In the genomic region with DNA sequence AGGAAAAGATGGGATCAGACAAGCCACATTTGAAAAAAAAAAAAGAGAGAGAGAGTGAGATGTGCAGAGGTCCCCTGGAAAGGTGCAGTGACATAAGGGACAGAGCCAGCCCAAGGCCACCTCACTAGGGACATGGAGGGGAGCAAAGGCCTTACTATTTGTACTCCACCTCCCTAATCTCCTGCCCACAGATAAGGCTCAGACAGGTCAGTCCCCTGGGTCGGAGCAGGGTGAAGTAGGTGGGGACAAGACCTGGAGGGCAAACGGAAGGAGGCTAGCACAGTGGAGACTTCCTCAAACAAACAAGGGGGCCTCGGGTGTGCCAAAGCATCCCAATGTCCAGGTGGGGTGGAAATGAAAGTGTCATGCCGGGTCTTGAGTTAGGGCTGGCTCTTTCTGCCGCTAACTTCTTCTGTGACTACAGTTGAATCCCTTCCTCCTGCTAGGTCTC, we compare ENCODE assay signal across 32 cellular contexts. TPM values are rescaled to one million over a fixed set of nuclear protein-coding genes. Genes with fewer than 3 reads are reported as not detected.
DNase-seq lines count a peak whose midpoint lies in the region; ATAC-seq and TF ChIP-seq lines count a peak whose summit lies in the region.
"Had no signal": no experiment of that assay in that cellular context is flagged by ENCODE, and none has a peak within 500 bp of the region (broad histone marks: within the 10 kb centered on the region; RNA-seq: fewer than 3 reads in every experiment).

No MANE protein-coding gene starts in this region.

- 0 out of 2 replicates have a peak overlapping the region, but pooled peaks have one; percentile 0 for H3K4me2 ChIP-seq in OCI-LY1 (ENCODE audit: low read length)
- H3K4me2 ChIP-seq: KMS-11 had no signal

- in situ Hi-C loops in KBM-7 (cut with MboI; ENCODE audit: low pct_unique_long_range_greater_than_20kb, low sequenced_read_pairs): no loop called here

- H3K9ac ChIP-seq in OCI-LY1 (ENCODE audit: low read length) (no peak overlapping the region; the same call in 1 of the 2 replicates), endodermal cell (ENCODE audit: extremely low read depth, low read length, poor library complexity, severe bottlenecking) (no peak overlapping the region)
- H3K9ac ChIP-seq: KMS-11 had no signal

- no peaks in the 10 kb centered on the region for H4K20me1 ChIP-seq in OCI-LY1 (ENCODE audit: insufficient read depth, low read length)

- H2AFZ ChIP-seq in OCI-LY1 (ENCODE audit: low read length): no peak overlapping the region

- peak overlapping the region; percentile 98 for H3K27ac ChIP-seq in OCI-LY1 (ENCODE audit: low read depth, low read length, poor library complexity, severe bottlenecking)
- H3K27ac ChIP-seq in endodermal cell (ENCODE audit: low read depth, low read length): no peak overlapping the region
- H3K27ac ChIP-seq: body of pancreas, esophagus squamous epithelium, KMS-11, ovary, Peyer's patch, skin epidermis, testis had no signal

- whole genome bisulfite sequencing in endodermal cell (ENCODE audit: insufficient coverage in 1 of 2, insufficient read length in 1 of 2), 2 experiments: 87 to 92% methylated on average over 2 to 5 of the region's 5 CpGs

- no peak for ATAC-seq in stimulated activated effector memory CD8-positive, alpha-beta T cell treated with anti-CD3 and anti-CD28 coated beads, Interleukin-12 subunit alpha, Interleukin-12 subunit beta, amount 100 ng/mL, for 72 hours
- ATAC-seq: activated CD4-positive, alpha-beta T cell treated with anti-CD3 and anti-CD28 coated beads for 36 hours; body of pancreas; naive thymus-derived CD4-positive, alpha-beta T cell had no signal

- H3K9me2 ChIP-seq in OCI-LY1 (ENCODE audit: low read depth, low read length): no peaks in the 10 kb centered on the region

- TF ChIP-seq CTCF in OCI-LY1 (IDR thresholded peaks at IDR 0.05; ENCODE audit: low read length) (no peak), endodermal cell (conservative IDR thresholded peaks at IDR 0.05) (no peak)

- no peaks in the 10 kb centered on the region for H3K9me3 Mint-ChIP-seq in endodermal cell
- H3K9me3 Mint-ChIP-seq in stimulated activated effector memory CD8-positive, alpha-beta T cell treated with anti-CD3 and anti-CD28 coated beads, Interleukin-12 subunit alpha, Interleukin-12 subunit beta, amount 100 ng/mL, for 72 hours: no peaks in the 10 kb centered on the region
- H3K9me3 Mint-ChIP-seq: activated naive CD4-positive, alpha-beta T cell treated with anti-CD3 and anti-CD28 coated beads, Interleukin-2, amount 10 ng/mL, durations not matched to agents 7 days and 5 days; naive thymus-derived CD4-positive, alpha-beta T cell had no signal

- peaks cover 13% of the 10 kb centered on the region for H3K4me1 Mint-ChIP-seq in endodermal cell
- H3K4me1 Mint-ChIP-seq in stimulated activated effector memory CD8-positive, alpha-beta T cell treated with anti-CD3 and anti-CD28 coated beads, Interleukin-12 subunit alpha, Interleukin-12 subunit beta, amount 100 ng/mL, for 72 hours: peaks cover 94% of the 10 kb centered on the region

- peaks cover 90% of the 10 kb centered on the region for H3K4me1 ChIP-seq in OCI-LY1 (ENCODE audit: insufficient read depth, low read length, severe bottlenecking)
- no peaks in the 10 kb centered on the region for H3K4me1 ChIP-seq in endodermal cell (ENCODE audit: control insufficient read depth, insufficient read depth, low read length)
- H3K4me1 ChIP-seq: body of pancreas, Peyer's patch, testis had no signal

- peak; percentile 42 for DNase-seq in activated CD8-positive, alpha-beta memory T cell treated with anti-CD3 and anti-CD28 coated beads, Interleukin-2, amount 50 U/mL, for 48 hours
- DNase-seq in activated CD8-positive, alpha-beta memory T cell treated with anti-CD3 and anti-CD28 coated beads, Interleukin-2, amount 50 U/mL, for 4 hours: no peak
- DNase-seq in endodermal cell (peak; percentile 39), NCI-H524 treated with DMSO at 0.1 percent for 48 hours (lab: John Stamatoyannopoulos, UW) (no peak), MV-4-11 (lab: John Stamatoyannopoulos, UW) (no peak), KBM-7 (no peak)
- peak in 1 of 2 donors; percentile 50 for DNase-seq in stimulated activated effector memory CD8-positive, alpha-beta T cell treated with anti-CD3 and anti-CD28 coated beads, Interleukin-12 subunit alpha, Interleukin-12 subunit beta, amount 100 ng/mL, for 72 hours (ENCODE audit: low spot score in 2 of 2)
- DNase-seq: activated CD4-positive, alpha-beta T cell treated with anti-CD3 and anti-CD28 coated beads for 36 hours; activated naive CD4-positive, alpha-beta T cell treated with anti-CD3 and anti-CD28 coated beads, Interleukin-2, amount 10 ng/mL, durations not matched to agents 7 days and 5 days; body of pancreas; cerebellar nuclear complex; esophagus squamous epithelium; GOT3; heart right ventricle; kidney glomerular epithelial cell; MM.1S; NCI-H1436; NCI-H2081; NCI-H226; ovary; SHP77 treated with DMSO at 0.1 percent for 48 hours; stimulated activated naive CD4-positive, alpha-beta T cell; T-helper 9 cell; testis had no signal

- H3K36me3 ChIP-seq in OCI-LY1 (ENCODE audit: insufficient read depth, low read length) (peaks cover 36% of the 10 kb centered on the region), endodermal cell (ENCODE audit: control insufficient read depth, insufficient read depth, low read length) (no peaks in the 10 kb centered on the region)
- H3K36me3 ChIP-seq: esophagus squamous epithelium, heart right ventricle, ovary, Peyer's patch had no signal

- H3K4me3 Mint-ChIP-seq in endodermal cell: no peak overlapping the region
- H3K4me3 Mint-ChIP-seq in stimulated activated effector memory CD8-positive, alpha-beta T cell treated with anti-CD3 and anti-CD28 coated beads, Interleukin-12 subunit alpha, Interleukin-12 subunit beta, amount 100 ng/mL, for 72 hours: peak overlapping the region; percentile 97
- H3K4me3 Mint-ChIP-seq: activated CD4-positive, alpha-beta T cell treated with anti-CD3 and anti-CD28 coated beads for 36 hours; activated naive CD4-positive, alpha-beta T cell treated with anti-CD3 and anti-CD28 coated beads, Interleukin-2, amount 10 ng/mL, durations not matched to agents 7 days and 5 days had no signal

- no peaks in the 10 kb centered on the region for H3K27me3 Mint-ChIP-seq in endodermal cell (ENCODE audit: insufficient read depth)

- no peaks in the 10 kb centered on the region for H3K36me3 Mint-ChIP-seq in endodermal cell (ENCODE audit: low read depth)
- H3K36me3 Mint-ChIP-seq in stimulated activated effector memory CD8-positive, alpha-beta T cell treated with anti-CD3 and anti-CD28 coated beads, Interleukin-12 subunit alpha, Interleukin-12 subunit beta, amount 100 ng/mL, for 72 hours: peaks cover 84% of the 10 kb centered on the region
- H3K36me3 Mint-ChIP-seq: CD14-positive monocyte had no signal

- no peaks in the 10 kb centered on the region for H3F3A ChIP-seq in OCI-LY1 (ENCODE audit: insufficient read depth, low read length)

- H3K79me2 ChIP-seq in OCI-LY1 (ENCODE audit: insufficient read depth, low read length): no peaks in the 10 kb centered on the region

- H3K27me3 ChIP-seq in OCI-LY1 (ENCODE audit: insufficient read depth, low read length) (no peaks in the 10 kb centered on the region), endodermal cell (ENCODE audit: control insufficient read depth, insufficient read depth, low read length, poor library complexity, severe bottlenecking) (no peaks in the 10 kb centered on the region)
- H3K27me3 ChIP-seq: body of pancreas, esophagus squamous epithelium, heart right ventricle, ovary, Peyer's patch, testis had no signal

- H3K4me3 ChIP-seq in OCI-LY1 (ENCODE audit: low read depth, low read length, poor library complexity, severe bottlenecking) (no peak overlapping the region), endodermal cell (ENCODE audit: low read length) (no peak overlapping the region)
- H3K4me3 ChIP-seq: body of pancreas, esophagus squamous epithelium, heart right ventricle, ovary, Peyer's patch, skin epidermis, testis had no signal

- no peak overlapping the region for H3K27ac Mint-ChIP-seq in endodermal cell
- peak overlapping the region; percentile 88 for H3K27ac Mint-ChIP-seq in stimulated activated effector memory CD8-positive, alpha-beta T cell treated with anti-CD3 and anti-CD28 coated beads, Interleukin-12 subunit alpha, Interleukin-12 subunit beta, amount 100 ng/mL, for 72 hours
- H3K27ac Mint-ChIP-seq: activated CD4-positive, alpha-beta T cell treated with anti-CD3 and anti-CD28 coated beads for 36 hours; activated naive CD4-positive, alpha-beta T cell treated with anti-CD3 and anti-CD28 coated beads, Interleukin-2, amount 10 ng/mL, durations not matched to agents 7 days and 5 days had no signal

- H3K9me3 ChIP-seq in OCI-LY1 (ENCODE audit: low read length) (no peaks in the 10 kb centered on the region), endodermal cell (ENCODE audit: control insufficient read depth, low read length) (no peaks in the 10 kb centered on the region)
- H3K9me3 ChIP-seq: body of pancreas, esophagus squamous epithelium, heart right ventricle, ovary, Peyer's patch, testis had no signal

RNA-seq across cellular contexts. Expression of gene PRF1, which starts 7.0 kb away (rescaled TPM):
- not detected for total RNA-seq in endodermal cell
- polyA plus RNA-seq in endodermal cell (2013, experiment 1 of 2): not detected
- not detected for polyA plus RNA-seq in endodermal cell (2013, experiment 2 of 2)
- total RNA-seq: dermis microvascular lymphatic vessel endothelial cell, renal cortical epithelial cell had no signal

Comparison
In these comparisons a context has a peak if more than half of its experiments do, and no peak if none do; other contexts are left out.
1. DNase-seq: peak in activated CD8-positive, alpha-beta memory T cell treated with anti-CD3 and anti-CD28 coated beads, Interleukin-2, amount 50 U/mL, for 48 hours (single experiment) and endodermal cell (single experiment); none in activated CD8-positive, alpha-beta memory T cell treated with anti-CD3 and anti-CD28 coated beads, Interleukin-2, amount 50 U/mL, for 4 hours (single experiment), NCI-H524 treated with DMSO at 0.1 percent for 48 hours (single experiment), MV-4-11 (single experiment) and KBM-7 (single experiment).